Comparison of ENCODE assay signal across 22 cellular contexts in the genomic region with DNA sequence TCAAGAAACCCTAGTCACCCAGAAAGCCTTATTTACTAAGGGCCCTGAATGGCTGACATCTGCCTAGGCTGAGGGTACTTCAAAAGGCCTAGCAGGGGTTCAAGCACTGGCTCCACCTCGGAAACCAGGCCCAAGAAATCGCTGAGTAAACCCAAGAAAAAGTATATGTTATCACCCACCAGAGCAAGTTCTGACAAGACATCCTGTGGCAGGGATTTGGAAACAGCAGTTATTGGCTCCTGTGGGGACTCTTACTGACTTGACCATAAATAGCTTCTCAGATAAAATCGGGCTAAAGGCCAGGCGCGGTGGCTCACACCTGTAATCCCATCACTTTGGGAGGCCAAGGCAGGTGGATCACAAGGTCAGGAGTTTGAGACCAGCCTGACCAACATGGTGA. TPM values are rescaled to one million over a fixed set of nuclear protein-coding genes. Genes with fewer than 3 reads are reported as not detected.
"Had no signal": no experiment of that assay in that cellular context is flagged by ENCODE, and none has a peak within 500 bp of the region (broad histone marks: within the 10 kb centered on the region; RNA-seq: fewer than 3 reads in every experiment).

No MANE protein-coding gene starts in this region.

- H3K36me3 Mint-ChIP-seq: activated CD4-positive, alpha-beta memory T cell treated with anti-CD3 and anti-CD28 coated beads for 36 hours; activated naive CD8-positive, alpha-beta T cell; natural killer cell had no signal

- H3K36me3 ChIP-seq: cardiac muscle cell, pancreas, thoracic aorta, upper lobe of left lung had no signal

- DNase-seq: activated CD4-positive, alpha-beta memory T cell treated with anti-CD3 and anti-CD28 coated beads for 36 hours; activated CD4-positive, alpha-beta T cell treated with anti-CD3 and anti-CD28 coated beads for 36 hours; activated T-cell treated with anti-CD3 and anti-CD28 coated beads for 4 hours; effector memory CD8-positive, alpha-beta T cell; hypothalamus; natural killer cell; stimulated activated CD4-positive, alpha-beta T cell treated with anti-CD3 and anti-CD28 coated beads, Interleukin-4, amount 100 ng/mL, for 1 hour; SW 1271; upper lobe of left lung had no signal

- H3K27me3 Mint-ChIP-seq: activated CD4-positive, alpha-beta memory T cell treated with anti-CD3 and anti-CD28 coated beads for 36 hours; activated CD4-positive, alpha-beta T cell treated with anti-CD3 and anti-CD28 coated beads for 36 hours; activated naive CD8-positive, alpha-beta T cell; effector memory CD8-positive, alpha-beta T cell had no signal

- H3K4me3 ChIP-seq: cardiac muscle cell, pancreas, smooth muscle cell, thoracic aorta, upper lobe of left lung had no signal

- H3K9me3 ChIP-seq: pancreas, thoracic aorta, upper lobe of left lung had no signal

- FAIRE-seq: frontal cortex, pancreas, TTC549 had no signal

- H3K27ac ChIP-seq: cardiac muscle cell, pancreas, thoracic aorta had no signal

- H3K4me2 ChIP-seq: smooth muscle cell had no signal

- H3K4me3 Mint-ChIP-seq: activated CD4-positive, alpha-beta memory T cell treated with anti-CD3 and anti-CD28 coated beads for 36 hours; activated CD4-positive, alpha-beta T cell treated with anti-CD3 and anti-CD28 coated beads for 36 hours; activated naive CD8-positive, alpha-beta T cell; activated T-helper 1 cell treated with anti-CD3 and anti-CD28 coated beads, Interleukin-12 subunit alpha, Interleukin-12 subunit beta, Interleukin-2, Interleukin-4 antibody, amounts not matched to agents 30 ng/mL and 10 ng/mL and 1 ng/mL, durations not matched to agents 14 hours and 24 hours and 36 hours; effector memory CD8-positive, alpha-beta T cell had no signal

- H3K9me3 Mint-ChIP-seq: activated CD4-positive, alpha-beta memory T cell treated with anti-CD3 and anti-CD28 coated beads for 36 hours; activated T-helper 1 cell treated with anti-CD3 and anti-CD28 coated beads, Interleukin-12 subunit alpha, Interleukin-12 subunit beta, Interleukin-2, Interleukin-4 antibody, amounts not matched to agents 30 ng/mL and 10 ng/mL and 1 ng/mL, durations not matched to agents 14 hours and 24 hours and 36 hours; effector memory CD8-positive, alpha-beta T cell; natural killer cell had no signal

- ATAC-seq: activated CD4-positive, alpha-beta T cell treated with anti-CD3 and anti-CD28 coated beads for 36 hours; effector memory CD8-positive, alpha-beta T cell; natural killer cell; pancreas; sciatic nerve had no signal

- H3K27ac Mint-ChIP-seq: activated CD4-positive, alpha-beta memory T cell treated with anti-CD3 and anti-CD28 coated beads for 36 hours; activated CD4-positive, alpha-beta T cell treated with anti-CD3 and anti-CD28 coated beads for 36 hours; activated naive CD8-positive, alpha-beta T cell; activated T-helper 1 cell treated with anti-CD3 and anti-CD28 coated beads, Interleukin-12 subunit alpha, Interleukin-12 subunit beta, Interleukin-2, Interleukin-4 antibody, amounts not matched to agents 30 ng/mL and 10 ng/mL and 1 ng/mL, durations not matched to agents 14 hours and 24 hours and 36 hours; natural killer cell had no signal

- H3K27me3 ChIP-seq: cardiac muscle cell, pancreas, upper lobe of left lung had no signal

RNA-seq across cellular contexts. Expression of gene AGRP, which starts 14.6 kb away (rescaled TPM):
- total RNA-seq: activated CD4-positive, alpha-beta memory T cell treated with anti-CD3 and anti-CD28 coated beads for 36 hours; activated CD4-positive, alpha-beta T cell treated with anti-CD3 and anti-CD28 coated beads for 36 hours; activated T-helper 1 cell treated with anti-CD3 and anti-CD28 coated beads, Interleukin-12 subunit alpha, Interleukin-12 subunit beta, Interleukin-2, Interleukin-4 antibody, amounts not matched to agents 30 ng/mL and 10 ng/mL and 1 ng/mL, durations not matched to agents 14 hours and 24 hours and 36 hours; cardiac muscle cell; dermis microvascular lymphatic vessel endothelial cell; frontal cortex; kidney epithelial cell; lower leg skin; pancreas; sciatic nerve; smooth muscle cell; T-helper 2 cell treated with Interferon-gamma antibody and Interleukin-4, amounts not matched to agents 100 ng/mL and 5 ng/mL, for 36 hours; thoracic aorta had no signal
- polyA plus RNA-seq: cardiac muscle cell, smooth muscle cell had no signal

RNA-seq across cellular contexts. Expression of gene HSD11B2, which starts 37.8 kb away (rescaled TPM):
- total RNA-seq: dermis microvascular lymphatic vessel endothelial cell, natural killer cell, smooth muscle cell, thoracic aorta had no signal
- polyA plus RNA-seq: smooth muscle cell had no signal
